In genomic region chr3:73813291-73813977, GRCh38 we compare ENCODE assay signal across 14 cellular contexts.
DNase-seq lines count a peak whose midpoint lies in the region; ATAC-seq and TF ChIP-seq lines count a peak whose summit lies in the region.
"Had no signal": no experiment of that assay in that cellular context is flagged by ENCODE, and none has a peak within 500 bp of the region (broad histone marks: within the 10 kb centered on the region; RNA-seq: fewer than 3 reads in every experiment).

No MANE protein-coding gene starts in this region.

- H3K4me3 Mint-ChIP-seq in MCF 10A (ENCODE audit: unreplicated experiment), result no peak overlapping the region
- H3K4me3 Mint-ChIP-seq: activated naive CD4-positive, alpha-beta T cell treated with anti-CD3 and anti-CD28 coated beads, Interleukin-2, amount 10 ng/mL, durations not matched to agents 7 days and 5 days; central memory CD8-positive, alpha-beta T cell; memory B cell had no signal

- ATAC-seq in SK-N-SH treated with all-trans-retinoic acid at 6 μM for 48 hours (peak; percentile 57), GM18517 (IDR thresholded peaks at IDR 0.05; ENCODE audit: unreplicated experiment) (no peak), HG03354 (IDR thresholded peaks at IDR 0.05; ENCODE audit: poor library complexity, severe bottlenecking, unreplicated experiment) (no peak), gastrocnemius medialis (no peak)

- no peak overlapping the region for H3K27ac Mint-ChIP-seq in MCF 10A (ENCODE audit: low read depth, unreplicated experiment)
- H3K27ac Mint-ChIP-seq: activated naive CD4-positive, alpha-beta T cell treated with anti-CD3 and anti-CD28 coated beads, Interleukin-2, amount 10 ng/mL, durations not matched to agents 7 days and 5 days; memory B cell had no signal

- H3K27ac ChIP-seq in breast epithelium, result peak overlapping the region; percentile 3 to 62
- peak overlapping the region; percentile 12 for H3K27ac ChIP-seq in subcutaneous abdominal adipose tissue (ENCODE audit: low read depth, low read length)
- H3K27ac ChIP-seq in gastrocnemius medialis, result no peak overlapping the region
- H3K27ac ChIP-seq: WERI-Rb-1 had no signal

- CTCF ChIA-PET in MCF 10A (lab: Yijun Ruan, JAX), result interaction anchor here (0.6 to 1.1 kb wide), 3 partner anchors 13 to 62 kb away, joined by 3 to 4 read pairs (median 3); no protein-coding TSS in a partner anchor

- no peaks in the 10 kb centered on the region for H3K27me3 ChIP-seq in breast epithelium
- H3K27me3 ChIP-seq in subcutaneous abdominal adipose tissue (ENCODE audit: control insufficient read depth in 5 of 5, insufficient read depth in 4 of 5, low read length in 5 of 5), result no peaks in the 10 kb centered on the region
- no peaks in the 10 kb centered on the region for H3K27me3 ChIP-seq in gastrocnemius medialis

- H3K36me3 Mint-ChIP-seq in MCF 10A (ENCODE audit: insufficient read depth, unreplicated experiment), result no peaks in the 10 kb centered on the region
- H3K36me3 Mint-ChIP-seq: activated naive CD4-positive, alpha-beta T cell treated with anti-CD3 and anti-CD28 coated beads, Interleukin-2, amount 10 ng/mL, durations not matched to agents 7 days and 5 days; memory B cell had no signal

- POLR2A ChIA-PET in MCF 10A (lab: Yijun Ruan, JAX), result no interaction called here

- no peaks in the 10 kb centered on the region for H3K9me3 ChIP-seq in breast epithelium
- no peaks in the 10 kb centered on the region for H3K9me3 ChIP-seq in subcutaneous abdominal adipose tissue (ENCODE audit: control insufficient read depth in 5 of 5, low read length in 5 of 5)
- no peaks in the 10 kb centered on the region for H3K9me3 ChIP-seq in gastrocnemius medialis

- H3K36me3 ChIP-seq in breast epithelium, result no peaks in the 10 kb centered on the region
- no peaks in the 10 kb centered on the region for H3K36me3 ChIP-seq in subcutaneous abdominal adipose tissue (ENCODE audit: control insufficient read depth in 5 of 5, insufficient read depth in 5 of 5, low read length in 5 of 5)
- H3K36me3 ChIP-seq in gastrocnemius medialis, result no peaks in the 10 kb centered on the region
- H3K36me3 ChIP-seq: WERI-Rb-1 had no signal

- H3K4me3 ChIP-seq in breast epithelium (peak overlapping the region in 2 of 3 donors; percentile 3 to 34), subcutaneous abdominal adipose tissue (ENCODE audit: low read depth in 1 of 5, low read length in 5 of 5) (peak overlapping the region in 4 of 5 donors; percentile 12 to 41 (median 32)), gastrocnemius medialis (no peak overlapping the region)

- peak in 1 of 2 donors; percentile 23 for DNase-seq in breast epithelium (ENCODE audit: low spot score in 2 of 2)
- no peak for DNase-seq in MCF 10A (ENCODE audit: unreplicated experiment)
- DNase-seq in foreskin melanocyte, result peak; percentile 9
- no peak for DNase-seq in gastrocnemius medialis
- DNase-seq: activated naive CD4-positive, alpha-beta T cell treated with anti-CD3 and anti-CD28 coated beads, Interleukin-2, amount 10 ng/mL, durations not matched to agents 7 days and 5 days; erythroblast; NCI-H1436; WERI-Rb-1 had no signal

- no peaks in the 10 kb centered on the region for H3K9me3 Mint-ChIP-seq in MCF 10A (ENCODE audit: unreplicated experiment)

- H3K9ac ChIP-seq in subcutaneous abdominal adipose tissue (ENCODE audit: low read length in 5 of 5), result peak overlapping the region in 2 of 5 donors; percentile 13 to 41

- no TSS peak for BruUV-seq in MCF 10A (replicated peaks; lab: Mats Ljungman, UMichigan)

- H3K4me1 Mint-ChIP-seq in MCF 10A (ENCODE audit: insufficient read depth, unreplicated experiment), result peaks cover 9% of the 10 kb centered on the region
- H3K4me1 Mint-ChIP-seq: activated naive CD4-positive, alpha-beta T cell treated with anti-CD3 and anti-CD28 coated beads, Interleukin-2, amount 10 ng/mL, durations not matched to agents 7 days and 5 days; central memory CD8-positive, alpha-beta T cell; memory B cell had no signal

- H3K4me1 ChIP-seq in breast epithelium (no peaks in the 10 kb centered on the region), subcutaneous abdominal adipose tissue (ENCODE audit: control insufficient read depth in 5 of 5, insufficient read depth in 5 of 5, low read length in 5 of 5) (peaks cover 0 to 12% (median 8%) of the 10 kb centered on the region in 5 donors), gastrocnemius medialis (no peaks in the 10 kb centered on the region)

- in situ Hi-C loops in gastrocnemius medialis (cut with MboI; ENCODE audit: low sequenced_read_pairs in 4 of 4), result loop anchor here in 1 of 4 donors (25.0 kb wide), 1 partner anchor 301 kb away; no protein-coding TSS in a partner anchor

- TF ChIP-seq POLR2A in breast epithelium (IDR thresholded peaks at IDR 0.05) (no peak), gastrocnemius medialis (IDR thresholded peaks at IDR 0.05) (no peak)

- intact Hi-C loops in breast epithelium (cut with DNase I; ENCODE audit: low total_unique reads), result no loop called here
- intact Hi-C loops in MCF 10A (cut with micrococcal nuclease), result no loop called here
- intact Hi-C loops in gastrocnemius medialis (cut with DNase I; ENCODE audit: low total_unique reads), result no loop called here

- H3K27me3 Mint-ChIP-seq in MCF 10A (ENCODE audit: insufficient read depth, unreplicated experiment), result no peaks in the 10 kb centered on the region
- H3K27me3 Mint-ChIP-seq: activated naive CD4-positive, alpha-beta T cell treated with anti-CD3 and anti-CD28 coated beads, Interleukin-2, amount 10 ng/mL, durations not matched to agents 7 days and 5 days; central memory CD8-positive, alpha-beta T cell; memory B cell had no signal

- TF ChIP-seq CTCF in breast epithelium (IDR thresholded peaks at IDR 0.05), result no peak
- TF ChIP-seq CTCF in MCF 10A (IDR thresholded peaks at IDR 0.05; ENCODE audit: unreplicated experiment), result no peak
- no peak for TF ChIP-seq CTCF in gastrocnemius medialis (IDR thresholded peaks at IDR 0.05 in 4 of 5, conservative IDR thresholded peaks at IDR 0.05 in 1 of 5)

TF ChIP-seq in SK-N-SH treated with all-trans-retinoic acid at 6 μM for 48 hours, 23 proteins besides CTCF, POLR2A, EP300 and RAD21:
- TF ChIP-seq TCF4 (CRISPR knock-in tag; IDR thresholded peaks at IDR 0.05; ENCODE audit: borderline replicate concordance), result 0 out of 2 replicates have a peak, but pooled peaks have one; percentile 43
- TF ChIP-seq CSRNP3 (CRISPR knock-in tag; IDR thresholded peaks at IDR 0.05), result peak; percentile 59; the same call in 1 of the 2 replicates
- peak; percentile 71 for TF ChIP-seq ISL1 (CRISPR knock-in tag; IDR thresholded peaks at IDR 0.05)
- no peak for TF ChIP-seq PATZ1 (CRISPR knock-in tag; IDR thresholded peaks at IDR 0.05; ENCODE audit: borderline replicate concordance)

Comparison
In these comparisons a context has a peak if more than half of its experiments do, and no peak if none do; other contexts are left out.
1. H3K27ac ChIP-seq: peak in breast epithelium (2 of 2) and subcutaneous abdominal adipose tissue (single experiment); none in gastrocnemius medialis (0 of 4).
2. H3K4me3 ChIP-seq: peak in breast epithelium (2 of 3) and subcutaneous abdominal adipose tissue (4 of 5); none in gastrocnemius medialis (0 of 4).